8 cellular contexts compared by ENCODE assay signal in the genomic region with DNA sequence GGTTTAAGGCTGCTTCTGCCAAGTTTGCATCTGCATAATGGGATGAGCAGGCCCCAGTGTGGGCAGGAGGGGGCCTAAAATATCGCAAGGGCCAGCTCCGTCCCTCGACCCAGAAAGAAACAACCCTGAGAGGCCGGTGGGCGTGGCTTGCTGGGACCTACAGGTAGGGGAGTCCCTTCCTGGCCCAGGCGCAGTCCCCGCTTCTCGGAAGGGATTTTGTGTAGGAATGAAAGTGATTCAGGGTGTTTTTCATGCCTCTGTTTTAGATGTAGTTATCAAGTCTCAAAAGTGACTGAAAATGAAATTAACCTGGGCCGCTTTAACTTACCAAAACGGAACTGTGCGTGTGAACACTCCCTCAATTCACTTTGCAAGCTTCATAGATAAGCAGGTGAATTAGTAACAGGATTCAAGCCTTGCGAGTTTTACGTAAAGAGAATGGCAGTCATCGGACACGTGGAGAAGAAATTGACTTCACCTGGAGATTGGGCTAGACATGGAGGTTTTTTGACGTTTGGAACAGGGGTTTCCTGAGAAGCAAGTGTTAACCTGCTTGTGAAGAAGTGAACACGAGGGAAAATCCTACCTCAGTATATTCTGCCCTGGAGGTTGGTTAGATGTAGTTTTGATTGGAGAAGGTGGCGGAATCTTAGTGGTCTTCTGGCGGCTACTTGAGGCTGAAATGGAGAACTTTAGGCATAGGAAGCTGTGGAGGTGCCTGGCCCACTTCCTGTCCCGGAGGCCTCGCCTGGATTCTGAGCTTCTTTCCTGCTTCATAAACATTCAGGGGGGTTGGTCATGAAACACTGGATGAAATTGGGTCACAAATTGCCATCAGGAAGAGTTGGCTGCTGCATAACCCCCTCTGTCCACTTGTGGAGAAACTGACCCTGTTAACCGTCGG. TPM values are rescaled to one million over a fixed set of nuclear protein-coding genes. Genes with fewer than 3 reads are reported as not detected.
DNase-seq lines count a peak whose midpoint lies in the region; ATAC-seq and TF ChIP-seq lines count a peak whose summit lies in the region.

No MANE protein-coding gene starts in this region.

- H3K36me3 ChIP-seq in CD8-positive, alpha-beta T cell (ENCODE audit: insufficient read depth, low read length) = no peaks in the 10 kb centered on the region

- peak; percentile 45 to 84 (median 76) for DNase-seq in CD8-positive, alpha-beta T cell
- DNase-seq in HuH-7 (ENCODE audit: low spot score) = peak; percentile 52
- DNase-seq in activated CD4-positive, alpha-beta memory T cell treated with anti-CD3 and anti-CD28 coated beads for 36 hours = peak; percentile 96
- DNase-seq in effector memory CD8-positive, alpha-beta T cell = peak; percentile 52 to 53 (median 52)
- peak; percentile 61 to 79 (median 68) for DNase-seq in naive thymus-derived CD8-positive, alpha-beta T cell
- peak; percentile 89 for DNase-seq in stimulated activated naive CD4-positive, alpha-beta T cell treated with Interleukin-2 at 50 U/mL for 16 hours (lab: John Stamatoyannopoulos, UW)
- no peak for DNase-seq in NK-92 treated with Interleukin-12 subunit alpha and Interleukin-12 subunit beta, amount 100 ng/mL, for 24 hours (lab: John Stamatoyannopoulos, UW)

- peaks cover 78% of the 10 kb centered on the region for H3K4me1 Mint-ChIP-seq in CD8-positive, alpha-beta T cell (ENCODE audit: low read depth)
- peaks cover 80% of the 10 kb centered on the region for H3K4me1 Mint-ChIP-seq in activated CD4-positive, alpha-beta memory T cell treated with anti-CD3 and anti-CD28 coated beads for 36 hours (ENCODE audit: low read depth)
- peaks cover 61 to 69% of the 10 kb centered on the region in 2 donors for H3K4me1 Mint-ChIP-seq in effector memory CD8-positive, alpha-beta T cell (ENCODE audit: low read depth in 2 of 2)
- H3K4me1 Mint-ChIP-seq in naive thymus-derived CD8-positive, alpha-beta T cell = peaks cover 54 to 86% (median 79%) of the 10 kb centered on the region in 4 donors

- H3K27ac Mint-ChIP-seq in CD8-positive, alpha-beta T cell = peak overlapping the region; percentile 97
- H3K27ac Mint-ChIP-seq in activated CD4-positive, alpha-beta memory T cell treated with anti-CD3 and anti-CD28 coated beads for 36 hours = peak overlapping the region; percentile 99
- peak overlapping the region; percentile 98 to 99 for H3K27ac Mint-ChIP-seq in effector memory CD8-positive, alpha-beta T cell
- H3K27ac Mint-ChIP-seq in naive thymus-derived CD8-positive, alpha-beta T cell = peak overlapping the region; percentile 82 to 99 (median 97)

- peaks cover 58% of the 10 kb centered on the region for H3K4me1 ChIP-seq in CD8-positive, alpha-beta T cell (ENCODE audit: insufficient read depth, low read length)

- no peaks in the 10 kb centered on the region for H3K9me3 Mint-ChIP-seq in CD8-positive, alpha-beta T cell
- no peaks in the 10 kb centered on the region for H3K9me3 Mint-ChIP-seq in activated CD4-positive, alpha-beta memory T cell treated with anti-CD3 and anti-CD28 coated beads for 36 hours
- no peaks in the 10 kb centered on the region for H3K9me3 Mint-ChIP-seq in effector memory CD8-positive, alpha-beta T cell
- peaks cover 0 to 10% (median 0%) of the 10 kb centered on the region in 9 donors for H3K9me3 Mint-ChIP-seq in naive thymus-derived CD8-positive, alpha-beta T cell

- ATAC-seq in CD8-positive, alpha-beta T cell = peak; percentile 24
- peak; percentile 46 for ATAC-seq in GM21390 (IDR thresholded peaks at IDR 0.05; ENCODE audit: unreplicated experiment)
- peak; percentile 45 for ATAC-seq in effector memory CD8-positive, alpha-beta T cell (replicated peaks)
- peak; percentile 24 to 31 for ATAC-seq in naive thymus-derived CD8-positive, alpha-beta T cell

- CTCF ChIA-PET in CD8-positive, alpha-beta T cell (lab: Charles Lee) = interaction anchor here (0.9 to 4.2 kb wide), 11 partner anchors 8 to 348 kb away, joined by 3 to 21 read pairs (median 4); no protein-coding TSS in a partner anchor
- CTCF ChIA-PET in activated CD4-positive, alpha-beta memory T cell treated with anti-CD3 and anti-CD28 coated beads for 36 hours (lab: Charles Lee) = interaction anchor here (0.8 to 3.1 kb wide), 9 partner anchors 9 to 170 kb away, joined by 3 to 16 read pairs (median 5); no protein-coding TSS in a partner anchor

- POLR2A ChIA-PET in CD8-positive, alpha-beta T cell (lab: Charles Lee) = interaction anchor here (0.6 to 5.1 kb wide), 29 partner anchors 7 to 446 kb away, joined by 3 to 32 read pairs (median 4); no protein-coding TSS in a partner anchor
- POLR2A ChIA-PET in activated CD4-positive, alpha-beta memory T cell treated with anti-CD3 and anti-CD28 coated beads for 36 hours (lab: Charles Lee) = interaction anchor here (0.7 to 4.6 kb wide), 22 partner anchors 10 to 348 kb away, joined by 3 to 91 read pairs (median 6); no protein-coding TSS in a partner anchor
- POLR2A ChIA-PET in naive thymus-derived CD8-positive, alpha-beta T cell (lab: Charles Lee) = interaction anchor here (0.6 to 4.5 kb wide), 37 partner anchors 8 to 447 kb away, joined by 3 to 58 read pairs (median 4); no protein-coding TSS in a partner anchor

- intact Hi-C loops in CD8-positive, alpha-beta T cell (cut with DNase I, micrococcal nuclease) = loop anchor here (1.0 to 10.0 kb wide), 10 partner anchors 8 to 446 kb away; partner anchors contain the start of gene UXS1 (in 2 of the 2)
- intact Hi-C loops in activated CD4-positive, alpha-beta memory T cell treated with anti-CD3 and anti-CD28 coated beads for 36 hours (cut with micrococcal nuclease) = loop anchor here (1.0 to 10.0 kb wide), 15 partner anchors 8 to 446 kb away; partner anchors contain the start of genes C2orf49 and UXS1

- no peak for TF ChIP-seq CTCF in CD8-positive, alpha-beta T cell (IDR thresholded peaks at IDR 0.05)

- no peaks in the 10 kb centered on the region for H3K9me3 ChIP-seq in CD8-positive, alpha-beta T cell (ENCODE audit: low read length)

- H3K36me3 Mint-ChIP-seq in CD8-positive, alpha-beta T cell = peaks cover 55% of the 10 kb centered on the region
- peaks cover 55% of the 10 kb centered on the region for H3K36me3 Mint-ChIP-seq in activated CD4-positive, alpha-beta memory T cell treated with anti-CD3 and anti-CD28 coated beads for 36 hours
- peaks cover 44% of the 10 kb centered on the region for H3K36me3 Mint-ChIP-seq in effector memory CD8-positive, alpha-beta T cell (ENCODE audit: insufficient read depth)
- peaks cover 0 to 45% (median 8%) of the 10 kb centered on the region in 3 donors for H3K36me3 Mint-ChIP-seq in naive thymus-derived CD8-positive, alpha-beta T cell

- peak overlapping the region; percentile 70 for H3K27ac ChIP-seq in CD8-positive, alpha-beta T cell (ENCODE audit: low read depth, low read length)

- H3K27me3 Mint-ChIP-seq in CD8-positive, alpha-beta T cell (ENCODE audit: low read depth) = no peaks in the 10 kb centered on the region
- no peaks in the 10 kb centered on the region for H3K27me3 Mint-ChIP-seq in activated CD4-positive, alpha-beta memory T cell treated with anti-CD3 and anti-CD28 coated beads for 36 hours
- H3K27me3 Mint-ChIP-seq in effector memory CD8-positive, alpha-beta T cell = no peaks in the 10 kb centered on the region
- H3K27me3 Mint-ChIP-seq in naive thymus-derived CD8-positive, alpha-beta T cell = no peaks in the 10 kb centered on the region

- peak overlapping the region; percentile 91 for H3K4me3 ChIP-seq in CD8-positive, alpha-beta T cell (ENCODE audit: low read depth, low read length)

- H3K4me3 Mint-ChIP-seq in CD8-positive, alpha-beta T cell = peak overlapping the region; percentile 92
- peak overlapping the region; percentile 97 for H3K4me3 Mint-ChIP-seq in activated CD4-positive, alpha-beta memory T cell treated with anti-CD3 and anti-CD28 coated beads for 36 hours
- H3K4me3 Mint-ChIP-seq in effector memory CD8-positive, alpha-beta T cell = peak overlapping the region; percentile 96 to 98
- peak overlapping the region; percentile 91 to 99 (median 96) for H3K4me3 Mint-ChIP-seq in naive thymus-derived CD8-positive, alpha-beta T cell

- H3K27me3 ChIP-seq in CD8-positive, alpha-beta T cell (ENCODE audit: insufficient read depth, low read length) = no peaks in the 10 kb centered on the region

RNA-seq across cellular contexts. Expression of gene NCK2, which starts 1.7 kb away (rescaled TPM):
- 10 to 100 TPM; 59.0 to 60.3 TPM for total RNA-seq in CD8-positive, alpha-beta T cell
- total RNA-seq in activated CD4-positive, alpha-beta memory T cell treated with anti-CD3 and anti-CD28 coated beads for 36 hours = 10 to 100 TPM; 81.8 to 85.8 TPM
- total RNA-seq in naive thymus-derived CD8-positive, alpha-beta T cell = 100 to 1,000 TPM; 119 to 124 TPM
- polyA plus RNA-seq in naive thymus-derived CD8-positive, alpha-beta T cell = 100 to 1,000 TPM in 1 of 3 donors, 10 to 100 TPM in 2; 36.6 to 110 (median 67.8) TPM
